Comparison of ENCODE assay signal across 9 cellular contexts in genomic region chr19:19224852-19225494, GRCh38. TPM values are rescaled to one million over a fixed set of nuclear protein-coding genes. Genes with fewer than 3 reads are reported as not detected.
DNase-seq lines count a peak whose midpoint lies in the region; ATAC-seq, FAIRE-seq and TF ChIP-seq lines count a peak whose summit lies in the region.
"Had no signal": no experiment of that assay in that cellular context is flagged by ENCODE, and none has a peak within 500 bp of the region (broad histone marks: within the 10 kb centered on the region; RNA-seq: fewer than 3 reads in every experiment).

No MANE protein-coding gene starts in this region.

- peak; percentile 73 for FAIRE-seq in GM12892 (lab: Jason Lieb, UNC)
- no peak for FAIRE-seq in HepG2 (lab: Jason Lieb, UNC)
- no peak for FAIRE-seq in H54 (lab: Jason Lieb, UNC)
- FAIRE-seq: islet of Langerhans had no signal

- TF ChIP-seq POLR2A in GM12892 (IDR thresholded peaks at IDR 0.05; ENCODE audit: low read depth, low read length): no peak
- TF ChIP-seq POLR2A in HepG2 (IDR thresholded peaks at IDR 0.05; ENCODE audit: insufficient read depth in 1 of 2, low read depth in 2 of 2, low read length in 2 of 2): 0 out of 4 replicates have a peak, but pooled peaks of 1 of the 2 experiments have one; percentile 30
- no peak for TF ChIP-seq POLR2A in H54 (IDR thresholded peaks at IDR 0.05; ENCODE audit: low read depth, low read length)

- H3K4me1 ChIP-seq in HepG2 (ENCODE audit: insufficient read depth, low read length): peaks cover 32% of the 10 kb centered on the region

- CTCF ChIA-PET in HepG2 (lab: Yijun Ruan, JAX; ENCODE audit: low intra/inter-chr PET ratio, low total read pairs): interaction anchor here (1.0 to 1.8 kb wide), 2 partner anchors 22 to 39 kb away, joined by 4 to 16 read pairs; partner anchors contain the start of gene NR2C2AP

- no peaks in the 10 kb centered on the region for H3K9me3 ChIP-seq in HepG2 (ENCODE audit: low read length)

- ATAC-seq in HepG2 (peak; percentile 89), GM21390 (IDR thresholded peaks at IDR 0.05; ENCODE audit: unreplicated experiment) (no peak)

- DNase-seq in GM12892 (ENCODE audit: insufficient read length) (peak; percentile 90), NCI-H128 (lab: John Stamatoyannopoulos, UW; ENCODE audit: unreplicated experiment) (peak; percentile 17), HepG2 (ENCODE audit: low spot score) (peak; percentile 78), H54 (ENCODE audit: insufficient read length, low spot score) (no peak)
- DNase-seq in activated CD4-positive, CD25-positive, alpha-beta regulatory T cell (lab: John Stamatoyannopoulos, UW): peak; percentile 42 to 68 (median 60)
- peak; percentile 69 for DNase-seq in central memory CD4-positive, alpha-beta T cell
- peak; percentile 44 to 74 (median 45) for DNase-seq in stimulated activated CD4-positive, alpha-beta T cell treated with anti-CD3 and anti-CD28 coated beads, TNF-alpha, amount 100 ng/mL, for 24 hours (ENCODE audit: low read depth in 3 of 3)

- H2AFZ ChIP-seq in HepG2 (ENCODE audit: low read length): no peak overlapping the region

- TF ChIP-seq CTCF in HepG2 (CRISPR knock-in tag; IDR thresholded peaks at IDR 0.05): peak; percentile 93

- peak overlapping the region in 2 of 3 experiments; percentile 45 to 64; a peak in 4 of 6 replicates for H3K4me3 ChIP-seq in HepG2 (replicated peaks in 1 of 3; ENCODE audit: insufficient read depth in 1 of 3, low read depth in 2 of 3, low read length in 3 of 3)

- H3K4me2 ChIP-seq in HepG2 (ENCODE audit: low read depth, low read length): peak overlapping the region; percentile 64

- 0% methylated on average over 3 of the region's 59 CpGs for WGBS in HepG2 (ENCODE audit: low lambda C conversion rate)

- H3K9ac ChIP-seq in HepG2 (ENCODE audit: insufficient read depth, low read depth, low read length): no peak overlapping the region

- H3K79me2 ChIP-seq in HepG2 (ENCODE audit: insufficient read depth, low read length): no peaks in the 10 kb centered on the region

- in situ Hi-C loops in HepG2 (cut with HindIII; ENCODE audit: extremely low pct_ligation_motif_present, low pct_unique_long_range_greater_than_20kb): no loop called here

- TF ChIP-seq RAD21 in HepG2 (CRISPR knock-in tag; IDR thresholded peaks at IDR 0.05): peak; percentile 83

- POLR2A ChIA-PET in HepG2 (lab: Yijun Ruan, JAX): interaction anchor here (1.1 to 2.2 kb wide), 3 partner anchors 10 to 32 kb away, joined by 3 to 9 read pairs (median 8); partner anchors contain the start of genes BORCS8, NR2C2AP and RFXANK

- BruUV-seq in HepG2 (replicated peaks; lab: Mats Ljungman, UMichigan): no TSS peak

- peaks cover 6 to 44% of the 10 kb centered on the region in 2 experiments for H3K27me3 ChIP-seq in HepG2 (ENCODE audit: control insufficient read depth in 1 of 2, insufficient read depth in 2 of 2, low read length in 2 of 2)

- H3K36me3 ChIP-seq in HepG2 (replicated peaks in 1 of 2; ENCODE audit: control insufficient read depth in 1 of 2, insufficient read depth in 2 of 2, low read length in 2 of 2): no peaks in the 10 kb centered on the region

- TF ChIP-seq EP300 in HepG2 (IDR thresholded peaks at IDR 0.05; ENCODE audit: low read depth in 2 of 2, low read length in 2 of 2): no peak
- TF ChIP-seq EP300 in HepG2 (CRISPR knock-in tag; IDR thresholded peaks at IDR 0.05; ENCODE audit: borderline replicate concordance): 0 out of 2 replicates have a peak, but pooled peaks have one; percentile 11

- no peak overlapping the region for H3K27ac ChIP-seq in HepG2 (ENCODE audit: extremely low read length, insufficient read depth, low read length)

- no peaks in the 10 kb centered on the region for H4K20me1 ChIP-seq in HepG2 (ENCODE audit: insufficient read depth, low read length)

- intact Hi-C loops in HepG2 (cut with micrococcal nuclease; ENCODE audit: unreplicated experiment): loop anchor here (1.0 to 5.0 kb wide), 2 partner anchors 39 to 47 kb away; partner anchors contain the start of gene TM6SF2

RNA-seq across cellular contexts. Expression of gene NCAN, which starts 13.2 kb away (rescaled TPM):
- polyA plus RNA-seq in GM12892 (2012; ENCODE audit: missing spikeins): 0.28 TPM
- not detected in 2 replicates for total RNA-seq in HepG2 (2016; rRNA removed; fragmentation: Illumina TruSeq; extraction: Trizol)
- total RNA-seq in HepG2 (2016; cell fraction: cytosol; rRNA removed; fragmentation: Illumina TruSeq; extraction: Trizol; ENCODE audit: low read depth): not detected in 2 replicates
- total RNA-seq in HepG2 (2016; cell fraction: insoluble cytoplasmic fraction; rRNA removed; fragmentation: Illumina TruSeq; extraction: Trizol): 0.06 TPM in 1 of 2 replicates, not detected in the other
- not detected in 2 replicates for total RNA-seq in HepG2 (2016; cell fraction: membrane; rRNA removed; fragmentation: Illumina TruSeq; extraction: Trizol)
- not detected in 2 replicates for total RNA-seq in HepG2 (2016; cell fraction: nucleus; rRNA removed; fragmentation: Illumina TruSeq; extraction: Trizol)
- 0.05 TPM in 1 of 2 replicates, not detected in the other for polyA plus RNA-seq in HepG2 (2011; rRNA removed)
- 0.03 TPM in 2 replicates for polyA plus RNA-seq in HepG2 (2011; cell fraction: cytosol; rRNA removed)
- polyA plus RNA-seq in HepG2 (2011; cell fraction: nucleus; rRNA removed): 0.03 and 0.05 TPM in 2 replicates
- polyA plus RNA-seq in HepG2 (2012): 0.04 TPM in 1 of 2 replicates, not detected in the other
- not detected in 2 replicates for polyA plus RNA-seq in HepG2 (2016; cell fraction: cytosol; fragmentation: Illumina TruSeq; extraction: Trizol; ENCODE audit: low read depth)
- polyA plus RNA-seq in HepG2 (2016; cell fraction: insoluble cytoplasmic fraction; fragmentation: Illumina TruSeq; extraction: Trizol; ENCODE audit: low read depth): 0.05 TPM in 1 of 2 replicates, not detected in the other
- not detected in 2 replicates for polyA plus RNA-seq in HepG2 (2016; cell fraction: membrane; fragmentation: Illumina TruSeq; extraction: Trizol; ENCODE audit: low read depth)
- polyA plus RNA-seq in HepG2 (2016; cell fraction: nucleus; fragmentation: Illumina TruSeq; extraction: Trizol; ENCODE audit: insufficient read depth, low read depth): 0.19 TPM in 1 of 2 replicates, not detected in the other
- 0.09 TPM in 1 of 2 replicates, not detected in the other for polyA minus RNA-seq in HepG2 (2011; rRNA and poly(A)+ RNA removed; ENCODE audit: low replicate concordance)
- not detected in 2 replicates for polyA minus RNA-seq in HepG2 (2011; cell fraction: cytosol; rRNA and poly(A)+ RNA removed)
- 0.12 TPM in 1 of 2 replicates, not detected in the other for polyA minus RNA-seq in HepG2 (2011; cell fraction: nucleus; rRNA and poly(A)+ RNA removed)

RNA-seq across cellular contexts. Expression of gene NR2C2AP, which starts 21.8 kb away (rescaled TPM):
- polyA plus RNA-seq in GM12892 (2012; ENCODE audit: missing spikeins): 22.8 TPM
- 25.5 and 26.8 TPM in 2 replicates for total RNA-seq in HepG2 (2016; rRNA removed; fragmentation: Illumina TruSeq; extraction: Trizol)
- 14.8 and 22.9 TPM in 2 replicates for total RNA-seq in HepG2 (2016; cell fraction: cytosol; rRNA removed; fragmentation: Illumina TruSeq; extraction: Trizol; ENCODE audit: low read depth)
- 23.5 and 26.0 TPM in 2 replicates for total RNA-seq in HepG2 (2016; cell fraction: insoluble cytoplasmic fraction; rRNA removed; fragmentation: Illumina TruSeq; extraction: Trizol)
- 19.1 and 21.5 TPM in 2 replicates for total RNA-seq in HepG2 (2016; cell fraction: membrane; rRNA removed; fragmentation: Illumina TruSeq; extraction: Trizol)
- 19.4 and 19.6 TPM in 2 replicates for total RNA-seq in HepG2 (2016; cell fraction: nucleus; rRNA removed; fragmentation: Illumina TruSeq; extraction: Trizol)
- polyA plus RNA-seq in HepG2 (2011; rRNA removed): 12.2 and 13.8 TPM in 2 replicates
- polyA plus RNA-seq in HepG2 (2011; cell fraction: cytosol; rRNA removed): 10.6 and 11.8 TPM in 2 replicates
- 17.7 and 18.2 TPM in 2 replicates for polyA plus RNA-seq in HepG2 (2011; cell fraction: nucleus; rRNA removed)
- 9.3 and 13.3 TPM in 2 replicates for polyA plus RNA-seq in HepG2 (2012)
- polyA plus RNA-seq in HepG2 (2016; cell fraction: cytosol; fragmentation: Illumina TruSeq; extraction: Trizol; ENCODE audit: low read depth): 5.7 and 6.8 TPM in 2 replicates
- 19.7 and 21.9 TPM in 2 replicates for polyA plus RNA-seq in HepG2 (2016; cell fraction: insoluble cytoplasmic fraction; fragmentation: Illumina TruSeq; extraction: Trizol; ENCODE audit: low read depth)
- polyA plus RNA-seq in HepG2 (2016; cell fraction: membrane; fragmentation: Illumina TruSeq; extraction: Trizol; ENCODE audit: low read depth): 7.9 and 11.8 TPM in 2 replicates
- 34.7 and 38.0 TPM in 2 replicates for polyA plus RNA-seq in HepG2 (2016; cell fraction: nucleus; fragmentation: Illumina TruSeq; extraction: Trizol; ENCODE audit: insufficient read depth, low read depth)
- polyA minus RNA-seq in HepG2 (2011; rRNA and poly(A)+ RNA removed; ENCODE audit: low replicate concordance): 7.3 and 22.9 TPM in 2 replicates
- 3.9 and 4.2 TPM in 2 replicates for polyA minus RNA-seq in HepG2 (2011; cell fraction: cytosol; rRNA and poly(A)+ RNA removed)
- polyA minus RNA-seq in HepG2 (2011; cell fraction: nucleus; rRNA and poly(A)+ RNA removed): 3.6 and 4.0 TPM in 2 replicates

RNA-seq across cellular contexts. Expression of gene RFXANK, which starts 32.9 kb away (rescaled TPM):
- 77.3 TPM for polyA plus RNA-seq in GM12892 (2012; ENCODE audit: missing spikeins)
- total RNA-seq in HepG2 (2016; rRNA removed; fragmentation: Illumina TruSeq; extraction: Trizol): 80.7 and 83.1 TPM in 2 replicates
- 25.6 and 30.2 TPM in 2 replicates for total RNA-seq in HepG2 (2016; cell fraction: cytosol; rRNA removed; fragmentation: Illumina TruSeq; extraction: Trizol; ENCODE audit: low read depth)
- total RNA-seq in HepG2 (2016; cell fraction: insoluble cytoplasmic fraction; rRNA removed; fragmentation: Illumina TruSeq; extraction: Trizol): 80.2 and 88.4 TPM in 2 replicates
- total RNA-seq in HepG2 (2016; cell fraction: membrane; rRNA removed; fragmentation: Illumina TruSeq; extraction: Trizol): 35.6 and 40.8 TPM in 2 replicates
- 38.1 and 49.9 TPM in 2 replicates for total RNA-seq in HepG2 (2016; cell fraction: nucleus; rRNA removed; fragmentation: Illumina TruSeq; extraction: Trizol)
- polyA plus RNA-seq in HepG2 (2011; rRNA removed): 49.9 and 56.1 TPM in 2 replicates
- polyA plus RNA-seq in HepG2 (2011; cell fraction: cytosol; rRNA removed): 34.1 and 52.6 TPM in 2 replicates
- 142 and 154 TPM in 2 replicates for polyA plus RNA-seq in HepG2 (2011; cell fraction: nucleus; rRNA removed)
- 34.7 and 59.7 TPM in 2 replicates for polyA plus RNA-seq in HepG2 (2012)
- 20.9 and 21.7 TPM in 2 replicates for polyA plus RNA-seq in HepG2 (2016; cell fraction: cytosol; fragmentation: Illumina TruSeq; extraction: Trizol; ENCODE audit: low read depth)
- 76.4 and 82.0 TPM in 2 replicates for polyA plus RNA-seq in HepG2 (2016; cell fraction: insoluble cytoplasmic fraction; fragmentation: Illumina TruSeq; extraction: Trizol; ENCODE audit: low read depth)
- 22.9 and 31.4 TPM in 2 replicates for polyA plus RNA-seq in HepG2 (2016; cell fraction: membrane; fragmentation: Illumina TruSeq; extraction: Trizol; ENCODE audit: low read depth)
- 69.3 and 92.4 TPM in 2 replicates for polyA plus RNA-seq in HepG2 (2016; cell fraction: nucleus; fragmentation: Illumina TruSeq; extraction: Trizol; ENCODE audit: insufficient read depth, low read depth)
- 45.6 and 94.4 TPM in 2 replicates for polyA minus RNA-seq in HepG2 (2011; rRNA and poly(A)+ RNA removed; ENCODE audit: low replicate concordance)
- 17.8 and 18.0 TPM in 2 replicates for polyA minus RNA-seq in HepG2 (2011; cell fraction: cytosol; rRNA and poly(A)+ RNA removed)
- polyA minus RNA-seq in HepG2 (2011; cell fraction: nucleus; rRNA and poly(A)+ RNA removed): 29.1 and 32.6 TPM in 2 replicates

RNA-seq across cellular contexts. Expression of gene BORCS8, which starts 33.0 kb away (rescaled TPM):
- 18.2 TPM for polyA plus RNA-seq in GM12892 (2012; ENCODE audit: missing spikeins)
- 13.3 and 16.8 TPM in 2 replicates for total RNA-seq in HepG2 (2016; rRNA removed; fragmentation: Illumina TruSeq; extraction: Trizol)
- 5.8 and 6.2 TPM in 2 replicates for total RNA-seq in HepG2 (2016; cell fraction: cytosol; rRNA removed; fragmentation: Illumina TruSeq; extraction: Trizol; ENCODE audit: low read depth)
- total RNA-seq in HepG2 (2016; cell fraction: insoluble cytoplasmic fraction; rRNA removed; fragmentation: Illumina TruSeq; extraction: Trizol): 10.7 and 12.4 TPM in 2 replicates
- 9.4 and 12.2 TPM in 2 replicates for total RNA-seq in HepG2 (2016; cell fraction: membrane; rRNA removed; fragmentation: Illumina TruSeq; extraction: Trizol)
- total RNA-seq in HepG2 (2016; cell fraction: nucleus; rRNA removed; fragmentation: Illumina TruSeq; extraction: Trizol): 7.5 TPM in 2 replicates
- polyA plus RNA-seq in HepG2 (2011; rRNA removed): 9.6 and 9.9 TPM in 2 replicates
- 5.5 and 9.4 TPM in 2 replicates for polyA plus RNA-seq in HepG2 (2011; cell fraction: cytosol; rRNA removed)
- polyA plus RNA-seq in HepG2 (2011; cell fraction: nucleus; rRNA removed): 19.1 and 20.9 TPM in 2 replicates
- polyA plus RNA-seq in HepG2 (2012): 5.3 and 5.7 TPM in 2 replicates
- polyA plus RNA-seq in HepG2 (2016; cell fraction: cytosol; fragmentation: Illumina TruSeq; extraction: Trizol; ENCODE audit: low read depth): 6.8 and 7.0 TPM in 2 replicates
- polyA plus RNA-seq in HepG2 (2016; cell fraction: insoluble cytoplasmic fraction; fragmentation: Illumina TruSeq; extraction: Trizol; ENCODE audit: low read depth): 16.4 and 17.7 TPM in 2 replicates
- polyA plus RNA-seq in HepG2 (2016; cell fraction: membrane; fragmentation: Illumina TruSeq; extraction: Trizol; ENCODE audit: low read depth): 10.7 and 11.7 TPM in 2 replicates
- polyA plus RNA-seq in HepG2 (2016; cell fraction: nucleus; fragmentation: Illumina TruSeq; extraction: Trizol; ENCODE audit: insufficient read depth, low read depth): 17.6 and 20.8 TPM in 2 replicates
- 13.1 and 33.4 TPM in 2 replicates for polyA minus RNA-seq in HepG2 (2011; rRNA and poly(A)+ RNA removed; ENCODE audit: low replicate concordance)
- polyA minus RNA-seq in HepG2 (2011; cell fraction: cytosol; rRNA and poly(A)+ RNA removed): 2.3 and 3.9 TPM in 2 replicates
- polyA minus RNA-seq in HepG2 (2011; cell fraction: nucleus; rRNA and poly(A)+ RNA removed): 6.1 and 9.5 TPM in 2 replicates

RNA-seq across cellular contexts. Expression of gene TM6SF2, which starts 48.1 kb away (rescaled TPM):
- polyA plus RNA-seq in GM12892 (2012; ENCODE audit: missing spikeins): not detected
- 0.53 and 1.1 TPM in 2 replicates for total RNA-seq in HepG2 (2016; rRNA removed; fragmentation: Illumina TruSeq; extraction: Trizol)
- 0.35 TPM in 1 of 2 replicates, not detected in the other for total RNA-seq in HepG2 (2016; cell fraction: cytosol; rRNA removed; fragmentation: Illumina TruSeq; extraction: Trizol; ENCODE audit: low read depth)
- 0.52 and 1.7 TPM in 2 replicates for total RNA-seq in HepG2 (2016; cell fraction: insoluble cytoplasmic fraction; rRNA removed; fragmentation: Illumina TruSeq; extraction: Trizol)
- total RNA-seq in HepG2 (2016; cell fraction: membrane; rRNA removed; fragmentation: Illumina TruSeq; extraction: Trizol): 0.83 and 1.2 TPM in 2 replicates
- total RNA-seq in HepG2 (2016; cell fraction: nucleus; rRNA removed; fragmentation: Illumina TruSeq; extraction: Trizol): 1.3 and 3.3 TPM in 2 replicates
- polyA plus RNA-seq in HepG2 (2011; rRNA removed): 2.5 and 4.4 TPM in 2 replicates
- 1.8 and 2.5 TPM in 2 replicates for polyA plus RNA-seq in HepG2 (2011; cell fraction: cytosol; rRNA removed)
- polyA plus RNA-seq in HepG2 (2011; cell fraction: nucleus; rRNA removed): 22.0 and 25.8 TPM in 2 replicates
- 0.72 and 2.5 TPM in 2 replicates for polyA plus RNA-seq in HepG2 (2012)
- 0.96 and 1.4 TPM in 2 replicates for polyA plus RNA-seq in HepG2 (2016; cell fraction: cytosol; fragmentation: Illumina TruSeq; extraction: Trizol; ENCODE audit: low read depth)
- 0.32 and 1.1 TPM in 2 replicates for polyA plus RNA-seq in HepG2 (2016; cell fraction: insoluble cytoplasmic fraction; fragmentation: Illumina TruSeq; extraction: Trizol; ENCODE audit: low read depth)
- polyA plus RNA-seq in HepG2 (2016; cell fraction: membrane; fragmentation: Illumina TruSeq; extraction: Trizol; ENCODE audit: low read depth): 0.78 and 1.2 TPM in 2 replicates
- polyA plus RNA-seq in HepG2 (2016; cell fraction: nucleus; fragmentation: Illumina TruSeq; extraction: Trizol; ENCODE audit: insufficient read depth, low read depth): 5.7 and 6.4 TPM in 2 replicates
- polyA minus RNA-seq in HepG2 (2011; rRNA and poly(A)+ RNA removed; ENCODE audit: low replicate concordance): 3.3 TPM in 1 of 2 replicates, not detected in the other
- 1.1 TPM in 2 replicates for polyA minus RNA-seq in HepG2 (2011; cell fraction: cytosol; rRNA and poly(A)+ RNA removed)
- polyA minus RNA-seq in HepG2 (2011; cell fraction: nucleus; rRNA and poly(A)+ RNA removed): 2.8 and 4.1 TPM in 2 replicates
